ENCODE assay signal across 8 cellular contexts in the genomic region with DNA sequence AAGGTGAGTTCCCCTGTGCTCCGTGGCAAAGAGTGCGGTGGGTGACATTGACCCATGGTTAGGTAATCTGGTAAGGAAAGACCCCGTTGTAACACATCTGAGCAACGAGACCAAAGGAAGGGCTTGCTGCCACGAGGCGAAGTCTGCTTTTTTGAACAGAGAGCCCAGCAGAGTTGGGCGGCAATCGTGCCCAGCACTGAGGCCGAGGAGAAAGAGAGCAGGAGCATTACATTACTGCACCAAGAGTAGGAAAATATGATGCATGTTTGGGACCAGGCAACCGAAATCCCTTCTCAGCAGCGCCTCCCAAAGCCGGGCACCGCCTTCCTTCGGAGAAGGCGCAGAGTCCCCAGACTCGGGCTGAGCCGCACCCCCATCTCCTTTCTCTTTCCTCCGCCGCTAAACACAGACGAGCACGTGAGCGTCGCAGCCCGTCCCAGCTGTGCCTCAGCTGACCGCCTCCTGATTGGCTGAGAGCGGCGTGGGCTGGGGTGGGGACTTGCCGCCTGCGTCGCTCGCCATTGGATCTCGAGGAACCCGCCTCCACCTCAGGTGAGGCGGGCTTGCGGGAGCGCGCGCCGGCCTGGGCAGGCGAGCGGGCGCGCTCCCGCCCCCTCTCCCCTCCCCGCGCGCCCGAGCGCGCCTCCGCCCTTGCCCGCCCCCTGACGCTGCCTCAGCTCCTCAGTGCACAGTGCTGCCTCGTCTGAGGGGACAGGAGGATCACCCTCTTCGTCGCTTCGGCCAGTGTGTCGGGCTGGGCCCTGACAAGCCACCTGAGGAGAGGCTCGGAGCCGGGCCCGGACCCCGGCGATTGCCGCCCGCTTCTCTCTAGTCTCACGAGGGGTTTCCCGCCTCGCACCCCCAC. TPM values are rescaled to one million over a fixed set of nuclear protein-coding genes. Genes with fewer than 3 reads are reported as not detected.
DNase-seq lines count a peak whose midpoint lies in the region; ATAC-seq and TF ChIP-seq lines count a peak whose summit lies in the region.

A gene (plus strand): TSS at position 684 of the 865 bp plus-strand sequence. CDS start 292 bp downstream, outside the sequence.

- DNase-seq in ELR (ENCODE audit: low read depth) (peak; percentile 99), H7 (peak; percentile 98), M059J (ENCODE audit: low read depth) (peak; percentile 99), SHP77 (lab: John Stamatoyannopoulos, UW) (peak; percentile 95 to 98), fibroblast of pulmonary artery (ENCODE audit: low read depth) (peak; percentile 100)
- DNase-seq in activated effector memory CD4-positive, alpha-beta T cell treated with anti-CD3 and anti-CD28 coated beads, Interleukin-2, amount 50 U/mL, for 16 hours: peak; percentile 99
- DNase-seq in natural killer cell treated with Interleukin-12 subunit alpha and Interleukin-12 subunit beta and Interleukin-15 and Interleukin-18, amount 100 ng/mL, for 72 hours (ENCODE audit: low spot score): peak; percentile 98
- DNase-seq in stimulated activated naive CD8-positive, alpha-beta T cell treated with anti-CD3 and anti-CD28 coated beads, Interleukin-15, Interleukin-2, amounts not matched to agents 100 U/mL and 50 U/mL, for 24 hours: peak; percentile 96

- H3K4me1 Mint-ChIP-seq in natural killer cell treated with Interleukin-12 subunit alpha and Interleukin-12 subunit beta and Interleukin-15 and Interleukin-18, amount 100 ng/mL, for 72 hours (ENCODE audit: low read depth in 2 of 2): peaks cover 29 to 48% of the 10 kb centered on the region in 2 donors

- H3K27ac Mint-ChIP-seq in natural killer cell treated with Interleukin-12 subunit alpha and Interleukin-12 subunit beta and Interleukin-15 and Interleukin-18, amount 100 ng/mL, for 72 hours: peak within 1 kb of the TSS; percentile 86 to 92

- H3K36me3 Mint-ChIP-seq in natural killer cell treated with Interleukin-12 subunit alpha and Interleukin-12 subunit beta and Interleukin-15 and Interleukin-18, amount 100 ng/mL, for 72 hours: peaks cover 48% of the 10 kb centered on the region

- ATAC-seq in natural killer cell treated with Interleukin-12 subunit alpha and Interleukin-12 subunit beta and Interleukin-15 and Interleukin-18, amount 100 ng/mL, for 72 hours: peak; percentile 97
- peak; percentile 90 for ATAC-seq in stimulated activated naive CD8-positive, alpha-beta T cell treated with anti-CD3 and anti-CD28 coated beads, Interleukin-15, Interleukin-2, amounts not matched to agents 100 U/mL and 50 U/mL, for 24 hours

- no peaks in the 10 kb centered on the region for H3K27me3 ChIP-seq in H7 (ENCODE audit: control insufficient read depth, insufficient read depth, low read length)

- H3K4me3 ChIP-seq in H7 (ENCODE audit: insufficient read depth, low read depth, low read length): peak within 1 kb of the TSS; percentile 89
- peak within 1 kb of the TSS; percentile 71 for H3K4me3 ChIP-seq in fibroblast of pulmonary artery (replicated peaks; ENCODE audit: low read depth, low read length)

- H3K27me3 Mint-ChIP-seq in natural killer cell treated with Interleukin-12 subunit alpha and Interleukin-12 subunit beta and Interleukin-15 and Interleukin-18, amount 100 ng/mL, for 72 hours: peaks cover 0 to 2% of the 10 kb centered on the region in 2 donors

- peak; percentile 40 for TF ChIP-seq CTCF in fibroblast of pulmonary artery (IDR thresholded peaks at IDR 0.05; ENCODE audit: low read length, missing control alignments)

- peak within 1 kb of the TSS; percentile 85 for H3K4me3 Mint-ChIP-seq in natural killer cell treated with Interleukin-12 subunit alpha and Interleukin-12 subunit beta and Interleukin-15 and Interleukin-18, amount 100 ng/mL, for 72 hours

- no peaks in the 10 kb centered on the region for H3K9me3 Mint-ChIP-seq in natural killer cell treated with Interleukin-12 subunit alpha and Interleukin-12 subunit beta and Interleukin-15 and Interleukin-18, amount 100 ng/mL, for 72 hours

- no peaks in the 10 kb centered on the region for H3K36me3 ChIP-seq in H7 (replicated peaks; ENCODE audit: control insufficient read depth, insufficient read depth, low read length)

RNA-seq across cellular contexts. Expression of the gene that starts here (rescaled TPM):
- total RNA-seq in H7 (2014; rRNA removed; shearing (Covaris generic)): 181 and 199 TPM in 2 replicates
- total RNA-seq in M059J (2014; rRNA removed; shearing (Covaris generic)): 301 and 404 TPM in 2 replicates
- 100 to 1,000 TPM; 452 to 579 TPM for total RNA-seq in natural killer cell treated with Interleukin-12 subunit alpha and Interleukin-12 subunit beta and Interleukin-15 and Interleukin-18, amount 100 ng/mL, for 72 hours

Comparison
In these comparisons a context has a peak if more than half of its experiments do, and no peak if none do; other contexts are left out.
1. Peak in every context shown above with its lines: DNase-seq, ATAC-seq and H3K4me3 ChIP-seq.